ENCODE assay signal across 13 cellular contexts in the genomic region with DNA sequence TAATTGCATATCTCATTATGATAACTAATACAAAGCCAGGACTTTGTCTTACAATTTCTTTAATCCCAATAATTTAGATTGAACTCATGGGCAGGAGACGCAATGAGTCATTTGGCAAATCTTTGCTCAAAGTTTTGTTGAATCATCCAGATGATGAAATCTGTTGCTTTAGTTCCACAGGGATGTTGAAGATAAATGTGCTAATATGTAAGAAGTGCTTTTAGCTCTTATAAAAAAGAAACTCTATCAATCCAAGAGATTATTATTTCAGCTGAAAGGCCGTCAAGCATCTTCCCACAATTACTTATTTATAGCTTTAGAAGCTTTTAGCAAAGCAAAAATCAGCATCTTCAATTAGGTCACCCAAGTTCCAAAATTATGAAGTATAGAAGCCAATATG. TPM values are rescaled to one million over a fixed set of nuclear protein-coding genes. Genes with fewer than 3 reads are reported as not detected.
DNase-seq lines count a peak whose midpoint lies in the region; ATAC-seq, FAIRE-seq and TF ChIP-seq lines count a peak whose summit lies in the region.
"Had no signal": no experiment of that assay in that cellular context is flagged by ENCODE, and none has a peak within 500 bp of the region (broad histone marks: within the 10 kb centered on the region; RNA-seq: fewer than 3 reads in every experiment).

No MANE protein-coding gene starts in this region.

- no peak for TF ChIP-seq POLR2A in H54 (IDR thresholded peaks at IDR 0.05; ENCODE audit: low read depth, low read length)

- H3K36me3 ChIP-seq in small intestine (ENCODE audit: control insufficient read depth in 2 of 2, insufficient read depth in 2 of 2, low read length in 2 of 2): no peaks in the 10 kb centered on the region
- H3K36me3 ChIP-seq: vagina had no signal

- H3K27ac ChIP-seq in small intestine (ENCODE audit: low read depth in 1 of 2, low read length in 1 of 2) (no peak overlapping the region), dorsolateral prefrontal cortex (peak overlapping the region in 1 of 59 donors; percentile 77)
- H3K27ac ChIP-seq: HL-60, parathyroid adenoma, vagina had no signal

- intact Hi-C loops in dorsolateral prefrontal cortex (cut with DNase I): no loop called here

- peak; percentile 45 for ATAC-seq in SK-N-SH treated with all-trans-retinoic acid at 6 μM for 48 hours

- H3K9me3 ChIP-seq in small intestine (ENCODE audit: control insufficient read depth, low read depth): no peaks in the 10 kb centered on the region
- H3K9me3 ChIP-seq: vagina had no signal

- 63 to 76% (median 74%) methylated on average over 2 of the region's 2 CpGs for WGBS in small intestine, 3 donors

- TF ChIP-seq CTCF in fibroblast of mammary gland (conservative IDR thresholded peaks at IDR 0.05; ENCODE audit: control insufficient read depth, insufficient read depth, low read depth, low read length) (no peak), dorsolateral prefrontal cortex (IDR thresholded peaks at IDR 0.05 in 54 of 56, conservative IDR thresholded peaks at IDR 0.05 in 2 of 56; ENCODE audit: low read depth in 1 of 56, partially characterized antibody in 56 of 56) (no peak)

- DNase-seq in H54 (ENCODE audit: insufficient read length, low spot score) (no peak), fibroblast of mammary gland (ENCODE audit: low read depth) (peak; percentile 96), small intestine (peak; percentile 29), NCI-H1694 treated with DMSO at 0.1 percent for 48 hours (lab: John Stamatoyannopoulos, UW) (no peak), dorsolateral prefrontal cortex (no peak), NCI-H2171 (lab: John Stamatoyannopoulos, UW) (no peak)
- DNase-seq: cortex of kidney, NCI-H2029, RPMI8226 had no signal

- no peak overlapping the region for H3K4me3 ChIP-seq in fibroblast of mammary gland (ENCODE audit: control insufficient read depth, low read depth, low read length)
- no peak overlapping the region for H3K4me3 ChIP-seq in small intestine (ENCODE audit: low read depth in 1 of 2, low read length in 2 of 2)
- H3K4me3 ChIP-seq in dorsolateral prefrontal cortex: no peak overlapping the region
- H3K4me3 ChIP-seq: vagina had no signal

- no peaks in the 10 kb centered on the region for H3K27me3 ChIP-seq in small intestine (ENCODE audit: control insufficient read depth in 2 of 2, insufficient read depth in 2 of 2, low read length in 2 of 2)
- H3K27me3 ChIP-seq in dorsolateral prefrontal cortex: no peaks in the 10 kb centered on the region
- H3K27me3 ChIP-seq: vagina had no signal

- FAIRE-seq in H54 (lab: Jason Lieb, UNC) (peak; percentile 100), small intestine (lab: Jason Lieb, UNC) (no peak)

- peaks cover 0 to 2% of the 10 kb centered on the region in 2 donors for H3K4me1 ChIP-seq in small intestine (ENCODE audit: control insufficient read depth in 2 of 2, insufficient read depth in 1 of 2, low read depth in 1 of 2, low read length in 1 of 2)

TF ChIP-seq in SK-N-SH treated with all-trans-retinoic acid at 6 μM for 48 hours, 23 proteins besides CTCF, POLR2A, EP300 and RAD21:
- TF ChIP-seq OSR1 (CRISPR knock-in tag; IDR thresholded peaks at IDR 0.05): no peak
- TF ChIP-seq PATZ1 (CRISPR knock-in tag; IDR thresholded peaks at IDR 0.05; ENCODE audit: borderline replicate concordance): peak; percentile 85; the same call in 1 of the 2 replicates
- peak; percentile 90 for TF ChIP-seq ZC3H10 (CRISPR knock-in tag; IDR thresholded peaks at IDR 0.05)
- TF ChIP-seq GLIS3 (CRISPR knock-in tag; IDR thresholded peaks at IDR 0.05): no peak
- peak; percentile 93; the same call in 1 of the 2 replicates for TF ChIP-seq TOX (CRISPR knock-in tag; IDR thresholded peaks at IDR 0.05; ENCODE audit: borderline replicate concordance)
- peak; percentile 60; the same call in 1 of the 2 replicates for TF ChIP-seq CREB5 (CRISPR knock-in tag; IDR thresholded peaks at IDR 0.05; ENCODE audit: low read depth)
- no peak for TF ChIP-seq ZFP3 (CRISPR knock-in tag; IDR thresholded peaks at IDR 0.05)
- no peak for TF ChIP-seq BACH2 (CRISPR knock-in tag; IDR thresholded peaks at IDR 0.05; ENCODE audit: borderline replicate concordance)
- peak; percentile 97 for TF ChIP-seq ISL1 (CRISPR knock-in tag; IDR thresholded peaks at IDR 0.05)

RNA-seq across cellular contexts. Expression of gene ANK3, which starts 36.8 kb away (rescaled TPM):
- polyA plus RNA-seq in small intestine: 10 to 100 TPM in 2 of 3 donors, 1 to 10 TPM in 1; 9.9 to 37.6 (median 33.5) TPM
- total RNA-seq in dorsolateral prefrontal cortex: 100 to 1,000 TPM; 181 to 667 (median 439) TPM

Comparison
In these comparisons a context has a peak if more than half of its experiments do, and no peak if none do; other contexts are left out.
1. DNase-seq: peak in fibroblast of mammary gland (single experiment) and small intestine (single experiment); none in H54 (single experiment), NCI-H1694 treated with DMSO at 0.1 percent for 48 hours (single experiment), dorsolateral prefrontal cortex (0 of 10) and NCI-H2171 (single experiment).